ENCODE assay signal across 16 cellular contexts in genomic region chr5:14686517-14686916, GRCh38. TPM values are rescaled to one million over a fixed set of nuclear protein-coding genes. Genes with fewer than 3 reads are reported as not detected.
DNase-seq lines count a peak whose midpoint lies in the region; ATAC-seq, FAIRE-seq and TF ChIP-seq lines count a peak whose summit lies in the region.
"Had no signal": no experiment of that assay in that cellular context is flagged by ENCODE, and none has a peak within 500 bp of the region (broad histone marks: within the 10 kb centered on the region; RNA-seq: fewer than 3 reads in every experiment).

No MANE protein-coding gene starts in this region.

- H3K27ac ChIP-seq in C4-2B, result peak overlapping the region; percentile 72; the same call in 1 of the 2 replicates
- H3K27ac ChIP-seq: 22Rv1, BLaER1 had no signal

- POLR2A ChIA-PET in activated CD4-positive, alpha-beta T cell treated with anti-CD3 and anti-CD28 coated beads, Interleukin-2, amount 10 ng/mL, durations not matched to agents 7 days and 5 days (lab: Charles Lee), result interaction anchor here (0.6 kb wide), 1 partner anchor 278 kb away, joined by 13 read pairs; no protein-coding TSS in a partner anchor

- H3K36me3 Mint-ChIP-seq in activated CD4-positive, alpha-beta T cell treated with anti-CD3 and anti-CD28 coated beads, Interleukin-2, amount 10 ng/mL, durations not matched to agents 7 days and 5 days (ENCODE audit: low read depth), result peaks cover 71% of the 10 kb centered on the region

- H3K4me3 ChIP-seq in bronchial epithelial cell (ENCODE audit: low read depth, low read length), result no peak overlapping the region
- no peak overlapping the region for H3K4me3 ChIP-seq in mucosa of descending colon
- H3K4me3 ChIP-seq: BLaER1 had no signal

- H3K4me3 Mint-ChIP-seq in activated CD4-positive, alpha-beta T cell treated with anti-CD3 and anti-CD28 coated beads, Interleukin-2, amount 10 ng/mL, durations not matched to agents 7 days and 5 days, result no peak overlapping the region

- TF ChIP-seq CTCF in C4-2B (conservative IDR thresholded peaks at IDR 0.05) (no peak), bronchial epithelial cell (IDR thresholded peaks at IDR 0.05; ENCODE audit: insufficient read depth, low read length, severe bottlenecking) (no peak), mucosa of descending colon (IDR thresholded peaks at IDR 0.05) (no peak)

- no peaks in the 10 kb centered on the region for H3K27me3 ChIP-seq in bronchial epithelial cell (ENCODE audit: control insufficient read depth, insufficient read depth, low read length)
- H3K27me3 ChIP-seq: BLaER1 had no signal

- H3K36me3 ChIP-seq in bronchial epithelial cell (ENCODE audit: control insufficient read depth, insufficient read depth, low read length) (peaks cover 25% of the 10 kb centered on the region), mucosa of descending colon (ENCODE audit: low read depth) (no peaks in the 10 kb centered on the region)

- H3K4me1 Mint-ChIP-seq in activated CD4-positive, alpha-beta T cell treated with anti-CD3 and anti-CD28 coated beads, Interleukin-2, amount 10 ng/mL, durations not matched to agents 7 days and 5 days, result peaks cover 15% of the 10 kb centered on the region

- no peak for FAIRE-seq in bronchial epithelial cell (lab: Jason Lieb, UNC)
- FAIRE-seq: H1 had no signal

- CTCF ChIA-PET in activated CD4-positive, alpha-beta T cell treated with anti-CD3 and anti-CD28 coated beads, Interleukin-2, amount 10 ng/mL, durations not matched to agents 7 days and 5 days (lab: Charles Lee), result interaction anchor here (0.7 to 1.6 kb wide), 3 partner anchors 17 to 21 kb away, joined by 3 to 7 read pairs (median 5); no protein-coding TSS in a partner anchor

- peaks cover 14% of the 10 kb centered on the region for H3K9me3 Mint-ChIP-seq in activated CD4-positive, alpha-beta T cell treated with anti-CD3 and anti-CD28 coated beads, Interleukin-2, amount 10 ng/mL, durations not matched to agents 7 days and 5 days
- H3K9me3 Mint-ChIP-seq: IgD-negative memory B cell had no signal

- DNase-seq in activated CD4-positive, alpha-beta T cell treated with anti-CD3 and anti-CD28 coated beads, Interleukin-2, amount 10 ng/mL, durations not matched to agents 7 days and 5 days, result no peak
- DNase-seq in activated CD4-positive, alpha-beta T cell treated with anti-CD3 and anti-CD28 coated beads, Interleukin-2, amount 50 U/mL, for 4 hours, result no peak
- peak; percentile 81 for DNase-seq in bronchial epithelial cell (ENCODE audit: low read depth)
- no peak for DNase-seq in mucosa of descending colon
- no peak for DNase-seq in SHP77 (lab: John Stamatoyannopoulos, UW)
- no peak for DNase-seq in stimulated activated naive CD4-positive, alpha-beta T cell treated with Interleukin-2 at 50 U/mL for 16 hours (lab: John Stamatoyannopoulos, UW)
- DNase-seq: DMS153, NCI-H1436 treated with DMSO at 0.1 percent for 48 hours, NCI-H2081 treated with DMSO at 0.1 percent for 48 hours, NCI-H345 had no signal

- peaks cover 8% of the 10 kb centered on the region for H3K9me3 ChIP-seq in mucosa of descending colon

- H3K4me1 ChIP-seq in mucosa of descending colon (ENCODE audit: low read depth), result peaks cover 12% of the 10 kb centered on the region
- H3K4me1 ChIP-seq: BLaER1 had no signal

- intact Hi-C loops in mucosa of descending colon (cut with DNase I, micrococcal nuclease), result no loop called here

- H3K27ac Mint-ChIP-seq in activated CD4-positive, alpha-beta T cell treated with anti-CD3 and anti-CD28 coated beads, Interleukin-2, amount 10 ng/mL, durations not matched to agents 7 days and 5 days, result peak overlapping the region; percentile 6
- H3K27ac Mint-ChIP-seq: IgD-negative memory B cell had no signal

- no peaks in the 10 kb centered on the region for H3K27me3 Mint-ChIP-seq in activated CD4-positive, alpha-beta T cell treated with anti-CD3 and anti-CD28 coated beads, Interleukin-2, amount 10 ng/mL, durations not matched to agents 7 days and 5 days
- H3K27me3 Mint-ChIP-seq: IgD-negative memory B cell had no signal

- ATAC-seq in mucosa of descending colon, result peak; percentile 74
- no peak for ATAC-seq in GM19397 (IDR thresholded peaks at IDR 0.05; ENCODE audit: unreplicated experiment)

RNA-seq across cellular contexts. Expression of gene OTULIN, which starts 22.0 kb away (rescaled TPM):
- 10 to 100 TPM; 62.5 to 63.2 TPM for total RNA-seq in activated CD4-positive, alpha-beta T cell treated with anti-CD3 and anti-CD28 coated beads, Interleukin-2, amount 10 ng/mL, durations not matched to agents 7 days and 5 days
- total RNA-seq in bronchial epithelial cell, result 19.6 and 36.6 TPM in 2 replicates
- 10 to 100 TPM; 21.9 to 29.6 (median 29.5) TPM for total RNA-seq in mucosa of descending colon
